ENCODE assay signal across 8 cellular contexts in genomic region chrX:118116308-118117068, GRCh38. TPM values are rescaled to one million over a fixed set of nuclear protein-coding genes. Genes with fewer than 3 reads are reported as not detected.
DNase-seq lines count a peak whose midpoint lies in the region; ATAC-seq and TF ChIP-seq lines count a peak whose summit lies in the region.

KLHL13 (minus strand) TSS chrX:118116810; CDS start chrX:118028473, 88,337 bp downstream.

- no peaks in the 10 kb centered on the region for H3K9me3 ChIP-seq in ascending aorta
- H3K9me3 ChIP-seq in right cardiac atrium (ENCODE audit: control insufficient read depth, low read length): no peaks in the 10 kb centered on the region
- no peaks in the 10 kb centered on the region for H3K9me3 ChIP-seq in trophoblast cell (ENCODE audit: insufficient read depth, low read depth, low read length)
- H3K9me3 ChIP-seq in effector memory CD4-positive, alpha-beta T cell (ENCODE audit: control insufficient read depth, low read length): no peaks in the 10 kb centered on the region

- DNase-seq in T-helper 1 cell (no peak), NCI-H1092 treated with DMSO at 0.1 percent for 48 hours (lab: John Stamatoyannopoulos, UW) (peak; percentile 47), ascending aorta (ENCODE audit: low spot score in 2 of 2) (peak in 1 of 2 donors; percentile 63), right cardiac atrium (peak; percentile 49 to 77 (median 74)), trophoblast cell (no peak)
- no peak for DNase-seq in effector memory CD4-positive, alpha-beta T cell

- no peak within 1 kb of the TSS for H4K12ac ChIP-seq in trophoblast cell (ENCODE audit: low read depth, low read length)

- H3K36me3 ChIP-seq in ascending aorta (no peaks in the 10 kb centered on the region), trophoblast cell (ENCODE audit: control insufficient read depth in 1 of 2, insufficient read depth in 2 of 2, low read length in 2 of 2) (no peaks in the 10 kb centered on the region)
- no peaks in the 10 kb centered on the region for H3K36me3 ChIP-seq in effector memory CD4-positive, alpha-beta T cell (ENCODE audit: control insufficient read depth, insufficient read depth, low read length)

- H2AFZ ChIP-seq in trophoblast cell (ENCODE audit: insufficient read depth, low read length, poor library complexity): peak within 1 kb of the TSS; percentile 66

- H3K27ac ChIP-seq in ascending aorta: peak within 1 kb of the TSS; percentile 65 to 86
- peak within 1 kb of the TSS; percentile 8 for H3K27ac ChIP-seq in right cardiac atrium (ENCODE audit: low read length)
- H3K27ac ChIP-seq in trophoblast cell (ENCODE audit: low read depth, low read length): no peak within 1 kb of the TSS
- no peak within 1 kb of the TSS for H3K27ac ChIP-seq in effector memory CD4-positive, alpha-beta T cell (ENCODE audit: insufficient read depth, low read length, poor library complexity, severe bottlenecking)

- H2BK12ac ChIP-seq in trophoblast cell (ENCODE audit: low read length): no peak within 1 kb of the TSS

- peak within 1 kb of the TSS; percentile 67 for H3K4me3 Mint-ChIP-seq in T-helper 1 cell treated with Interleukin-12 subunit alpha and Interleukin-12 subunit beta and Interleukin-4 antibody, amounts not matched to agents 30 μg/mL and 1 μg/mL, for 36 hours

- H3K4me3 ChIP-seq in ascending aorta: peak within 1 kb of the TSS; percentile 47 to 83
- peak within 1 kb of the TSS; percentile 43 for H3K4me3 ChIP-seq in right cardiac atrium (ENCODE audit: low read length)
- peak within 1 kb of the TSS; percentile 77 for H3K4me3 ChIP-seq in trophoblast cell (ENCODE audit: low read depth, low read length)
- no peak within 1 kb of the TSS for H3K4me3 ChIP-seq in effector memory CD4-positive, alpha-beta T cell (ENCODE audit: insufficient read depth, low read depth, low read length, poor library complexity, severe bottlenecking)

- H3K4me2 ChIP-seq in trophoblast cell (ENCODE audit: low read length): peak within 1 kb of the TSS; percentile 94

- under 1% methylated on average over 66 of the region's 71 CpGs for WGBS in right cardiac atrium
- WGBS in trophoblast cell (ENCODE audit: extremely low coverage, insufficient coverage, insufficient read length): no CpG with 5 or more reads among the region's 71 CpGs

- no peak within 1 kb of the TSS for H3K27ac Mint-ChIP-seq in T-helper 1 cell treated with Interleukin-12 subunit alpha and Interleukin-12 subunit beta and Interleukin-4 antibody, amounts not matched to agents 30 μg/mL and 1 μg/mL, for 36 hours

- H3K23ac ChIP-seq in trophoblast cell (ENCODE audit: low read length): no peak within 1 kb of the TSS

- no peaks in the 10 kb centered on the region for H3K9me3 Mint-ChIP-seq in T-helper 1 cell treated with Interleukin-12 subunit alpha and Interleukin-12 subunit beta and Interleukin-4 antibody, amounts not matched to agents 30 μg/mL and 1 μg/mL, for 36 hours

- H3K27me3 ChIP-seq in ascending aorta (no peaks in the 10 kb centered on the region), right cardiac atrium (ENCODE audit: control insufficient read depth, insufficient read depth) (no peaks in the 10 kb centered on the region), trophoblast cell (ENCODE audit: insufficient read depth, low read length) (no peaks in the 10 kb centered on the region)
- H3K27me3 ChIP-seq in effector memory CD4-positive, alpha-beta T cell (replicated peaks; ENCODE audit: control insufficient read depth, insufficient read depth, low read length, poor library complexity, severe bottlenecking): no peaks in the 10 kb centered on the region

- H2BK5ac ChIP-seq in trophoblast cell (ENCODE audit: low read depth, low read length, poor library complexity): no peak within 1 kb of the TSS

- H3K9ac ChIP-seq in trophoblast cell (ENCODE audit: low read length): no peak within 1 kb of the TSS

- H3K18ac ChIP-seq in trophoblast cell (ENCODE audit: low read length): no peak within 1 kb of the TSS

- H4K8ac ChIP-seq in trophoblast cell (ENCODE audit: low read depth, low read length): peak within 1 kb of the TSS; percentile 53

- no peak for TF ChIP-seq CTCF in ascending aorta (IDR thresholded peaks at IDR 0.05)

- intact Hi-C loops in ascending aorta (cut with DNase I): loop anchor here (10.0 kb wide), 2 partner anchors 108 to 228 kb away; partner anchors contain the start of gene WDR44
- intact Hi-C loops in right cardiac atrium (cut with DNase I): no loop called here

- H3K36me3 Mint-ChIP-seq in T-helper 1 cell treated with Interleukin-12 subunit alpha and Interleukin-12 subunit beta and Interleukin-4 antibody, amounts not matched to agents 30 μg/mL and 1 μg/mL, for 36 hours (ENCODE audit: low read depth): no peaks in the 10 kb centered on the region

- H3K4me1 Mint-ChIP-seq in T-helper 1 cell treated with Interleukin-12 subunit alpha and Interleukin-12 subunit beta and Interleukin-4 antibody, amounts not matched to agents 30 μg/mL and 1 μg/mL, for 36 hours (ENCODE audit: low read depth): peaks cover 5% of the 10 kb centered on the region

- no peak within 1 kb of the TSS for H3K14ac ChIP-seq in trophoblast cell (ENCODE audit: low read length)

- H3K4ac ChIP-seq in trophoblast cell (ENCODE audit: low read depth, low read length): no peak within 1 kb of the TSS

- H3K27me3 Mint-ChIP-seq in T-helper 1 cell treated with Interleukin-12 subunit alpha and Interleukin-12 subunit beta and Interleukin-4 antibody, amounts not matched to agents 30 μg/mL and 1 μg/mL, for 36 hours (ENCODE audit: low read depth): peaks cover 21% of the 10 kb centered on the region

- no peaks in the 10 kb centered on the region for H3K79me1 ChIP-seq in trophoblast cell (ENCODE audit: low read length)

- H4K91ac ChIP-seq in trophoblast cell (ENCODE audit: low read depth, low read length): peak within 1 kb of the TSS; percentile 37

- H3K79me2 ChIP-seq in trophoblast cell (ENCODE audit: control insufficient read depth, insufficient read depth, low read length, poor library complexity): no peaks in the 10 kb centered on the region

- H3K4me1 ChIP-seq in ascending aorta (no peaks in the 10 kb centered on the region), right cardiac atrium (ENCODE audit: control insufficient read depth, insufficient read depth, low read length) (no peaks in the 10 kb centered on the region), trophoblast cell (ENCODE audit: control insufficient read depth in 1 of 2, insufficient read depth in 2 of 2, low read length in 2 of 2) (no peaks in the 10 kb centered on the region)
- H3K4me1 ChIP-seq in effector memory CD4-positive, alpha-beta T cell (ENCODE audit: control insufficient read depth, insufficient read depth, low read length, poor library complexity, severe bottlenecking): no peaks in the 10 kb centered on the region

- peak; percentile 91 to 93 for ATAC-seq in right cardiac atrium
- ATAC-seq in HG03439 (IDR thresholded peaks at IDR 0.05; ENCODE audit: unreplicated experiment): no peak

- H2AK5ac ChIP-seq in trophoblast cell (ENCODE audit: low read length): no peak within 1 kb of the TSS

- H2BK120ac ChIP-seq in trophoblast cell (ENCODE audit: insufficient read depth, low read length, poor library complexity): no peak within 1 kb of the TSS

RNA-seq across cellular contexts. Expression of gene KLHL13, which starts in this region (rescaled TPM):
- total RNA-seq in ascending aorta (7.0 TPM), right cardiac atrium (10 to 100 TPM in 1 of 4 donors, 1 to 10 TPM in 3; 5.7 to 13.1 (median 6.8) TPM)
- polyA plus RNA-seq in right cardiac atrium: 4.0 TPM
- 0.49 and 0.52 TPM in 2 replicates for polyA plus RNA-seq in trophoblast cell (2013)

Comparison
In these comparisons a context has a peak if more than half of its experiments do, and no peak if none do; other contexts are left out.
1. DNase-seq: peak in NCI-H1092 treated with DMSO at 0.1 percent for 48 hours (single experiment) and right cardiac atrium (3 of 3); none in T-helper 1 cell (0 of 5), trophoblast cell (0 of 2) and effector memory CD4-positive, alpha-beta T cell (0 of 3).
2. H3K27ac ChIP-seq: peak in ascending aorta (2 of 2) and right cardiac atrium (single experiment); none in trophoblast cell (single experiment) and effector memory CD4-positive, alpha-beta T cell (single experiment).